In genomic region chr6:75268988-75269354, GRCh38 we compare ENCODE assay signal across 22 cellular contexts. TPM values are rescaled to one million over a fixed set of nuclear protein-coding genes. Genes with fewer than 3 reads are reported as not detected.
DNase-seq lines count a peak whose midpoint lies in the region; ATAC-seq and TF ChIP-seq lines count a peak whose summit lies in the region.
"Had no signal": no experiment of that assay in that cellular context is flagged by ENCODE, and none has a peak within 500 bp of the region (broad histone marks: within the 10 kb centered on the region; RNA-seq: fewer than 3 reads in every experiment).

No MANE protein-coding gene starts in this region.

- H3K9me3 Mint-ChIP-seq in activated T-cell treated with anti-CD3 and anti-CD28 coated beads, Interleukin-2, amount 50 U/mL, for 24 hours: no peaks in the 10 kb centered on the region
- H3K9me3 Mint-ChIP-seq in H9: peaks cover 0 to 13% of the 10 kb centered on the region in 2 experiments; a peak in 3 of 5 replicates
- H3K9me3 Mint-ChIP-seq in central memory CD8-positive, alpha-beta T cell: no peaks in the 10 kb centered on the region
- peaks cover 5% of the 10 kb centered on the region for H3K9me3 Mint-ChIP-seq in activated CD4-positive, alpha-beta T cell treated with anti-CD3 and anti-CD28 coated beads, Interleukin-2, amount 10 ng/mL, durations not matched to agents 7 days and 5 days
- H3K9me3 Mint-ChIP-seq: stimulated activated naive CD8-positive, alpha-beta T cell treated with anti-CD3 and anti-CD28 coated beads, Interleukin-15, amount 100 ng/mL, for 72 hours had no signal

- POLR2A ChIA-PET in RWPE1 (lab: Yijun Ruan, JAX; ENCODE audit: low non-redundant PET): no interaction called here
- POLR2A ChIA-PET in activated CD4-positive, alpha-beta T cell treated with anti-CD3 and anti-CD28 coated beads, Interleukin-2, amount 10 ng/mL, durations not matched to agents 7 days and 5 days (lab: Charles Lee): no interaction called here

- TF ChIP-seq CTCF in H9 (conservative IDR thresholded peaks at IDR 0.05) (no peak), psoas muscle (IDR thresholded peaks at IDR 0.05) (no peak), RWPE1 (conservative IDR thresholded peaks at IDR 0.05; ENCODE audit: low read depth) (no peak)

- H3K4me3 Mint-ChIP-seq in activated T-cell treated with anti-CD3 and anti-CD28 coated beads, Interleukin-2, amount 50 U/mL, for 24 hours: no peak overlapping the region
- no peak overlapping the region; a peak in 1 of 5 replicates for H3K4me3 Mint-ChIP-seq in H9
- no peak overlapping the region for H3K4me3 Mint-ChIP-seq in central memory CD8-positive, alpha-beta T cell
- H3K4me3 Mint-ChIP-seq in activated CD4-positive, alpha-beta T cell treated with anti-CD3 and anti-CD28 coated beads, Interleukin-2, amount 10 ng/mL, durations not matched to agents 7 days and 5 days: no peak overlapping the region
- H3K4me3 Mint-ChIP-seq: activated CD8-positive, alpha-beta memory T cell treated with anti-CD3 and anti-CD28 coated beads, Interleukin-2, amount 10 ng/mL, durations not matched to agents 7 days and 5 days; B cell; stimulated activated naive CD8-positive, alpha-beta T cell treated with anti-CD3 and anti-CD28 coated beads, Interleukin-15, amount 100 ng/mL, for 72 hours had no signal

- H3K27ac ChIP-seq in H9 (ENCODE audit: insufficient read length, low read depth, low read length) (peak overlapping the region; percentile 95), psoas muscle (peak overlapping the region; percentile 27), RWPE1 (no peak overlapping the region)
- H3K27ac ChIP-seq: tibial artery had no signal

- H4K20me1 ChIP-seq in H9 (ENCODE audit: control insufficient read depth, insufficient read depth, insufficient read length): no peaks in the 10 kb centered on the region

- peak overlapping the region; percentile 69 for H4K91ac ChIP-seq in H9 (ENCODE audit: insufficient read length, low read depth, low read length)

- no peak overlapping the region for H3K4me3 ChIP-seq in psoas muscle
- H3K4me3 ChIP-seq: tibial artery had no signal

- H3K36me3 ChIP-seq in psoas muscle (ENCODE audit: insufficient read depth in 1 of 2, low read depth in 1 of 2): peaks cover 3 to 30% of the 10 kb centered on the region in 2 donors

- ATAC-seq in central memory CD8-positive, alpha-beta T cell (replicated peaks; ENCODE audit: extremely low read depth, poor library complexity, severe bottlenecking): peak; percentile 48
- no peak for ATAC-seq in psoas muscle
- ATAC-seq: activated CD8-positive, alpha-beta memory T cell treated with anti-CD3 and anti-CD28 coated beads, Interleukin-2, amount 10 ng/mL, durations not matched to agents 7 days and 5 days; SK-N-SH treated with all-trans-retinoic acid at 6 μM for 48 hours had no signal

- H3K27me3 Mint-ChIP-seq in activated T-cell treated with anti-CD3 and anti-CD28 coated beads, Interleukin-2, amount 50 U/mL, for 24 hours: no peaks in the 10 kb centered on the region
- H3K27me3 Mint-ChIP-seq in H9 (ENCODE audit: low read depth): no peaks in the 10 kb centered on the region
- H3K27me3 Mint-ChIP-seq in central memory CD8-positive, alpha-beta T cell: no peaks in the 10 kb centered on the region
- no peaks in the 10 kb centered on the region for H3K27me3 Mint-ChIP-seq in activated CD4-positive, alpha-beta T cell treated with anti-CD3 and anti-CD28 coated beads, Interleukin-2, amount 10 ng/mL, durations not matched to agents 7 days and 5 days
- H3K27me3 Mint-ChIP-seq: activated CD8-positive, alpha-beta memory T cell treated with anti-CD3 and anti-CD28 coated beads, Interleukin-2, amount 10 ng/mL, durations not matched to agents 7 days and 5 days; B cell; stimulated activated naive CD8-positive, alpha-beta T cell treated with anti-CD3 and anti-CD28 coated beads, Interleukin-15, amount 100 ng/mL, for 72 hours had no signal

- no peak overlapping the region for H2BK20ac ChIP-seq in H9 (ENCODE audit: low read depth, low read length, poor library complexity, severe bottlenecking)

- peaks cover 7% of the 10 kb centered on the region; the same call in 1 of the 2 replicates for H3K79me2 ChIP-seq in H9 (ENCODE audit: insufficient read depth, low read length)

- no peak overlapping the region; the same call in 1 of the 2 replicates for H3K4ac ChIP-seq in H9 (ENCODE audit: low read depth, low read length)

- H3K4me1 Mint-ChIP-seq in activated T-cell treated with anti-CD3 and anti-CD28 coated beads, Interleukin-2, amount 50 U/mL, for 24 hours (ENCODE audit: low read depth): peaks cover 62% of the 10 kb centered on the region
- peaks cover 33 to 37% of the 10 kb centered on the region in 2 experiments for H3K4me1 Mint-ChIP-seq in H9
- peaks cover 24% of the 10 kb centered on the region for H3K4me1 Mint-ChIP-seq in central memory CD8-positive, alpha-beta T cell
- H3K4me1 Mint-ChIP-seq in activated CD4-positive, alpha-beta T cell treated with anti-CD3 and anti-CD28 coated beads, Interleukin-2, amount 10 ng/mL, durations not matched to agents 7 days and 5 days: peaks cover 41% of the 10 kb centered on the region

- H2BK5ac ChIP-seq in H9 (ENCODE audit: insufficient read length, low read length): no peak overlapping the region

- no peak overlapping the region for H2AFZ ChIP-seq in H9 (ENCODE audit: low read length)

- no peak overlapping the region for H3K23ac ChIP-seq in H9 (ENCODE audit: insufficient read length, low read depth, low read length)

- H3K9me3 ChIP-seq in H9 (ENCODE audit: control insufficient read depth, low read depth, low read length) (peaks cover 7% of the 10 kb centered on the region), psoas muscle (no peaks in the 10 kb centered on the region)
- H3K9me3 ChIP-seq: tibial artery had no signal

- H3K9ac ChIP-seq in H9 (ENCODE audit: extremely low read depth, insufficient read length, low read length): no peak overlapping the region

- H3K4me1 ChIP-seq in H9 (ENCODE audit: insufficient read depth, low read length) (peaks cover 5% of the 10 kb centered on the region; the same call in 1 of the 2 replicates), psoas muscle (peaks cover 35% of the 10 kb centered on the region)

- no peak overlapping the region for H4K8ac ChIP-seq in H9 (replicated peaks; ENCODE audit: insufficient read length, low read depth, low read length)

- CTCF ChIA-PET in RWPE1 (lab: Yijun Ruan, JAX): no interaction called here
- CTCF ChIA-PET in activated CD4-positive, alpha-beta T cell treated with anti-CD3 and anti-CD28 coated beads, Interleukin-2, amount 10 ng/mL, durations not matched to agents 7 days and 5 days (lab: Charles Lee): interaction anchor here (1.0 kb wide), 1 partner anchor 9 kb away, joined by 5 read pairs; no protein-coding TSS in a partner anchor

- DNase-seq in activated T-cell treated with anti-CD3 and anti-CD28 coated beads, Interleukin-2, amount 50 U/mL, for 24 hours: no peak
- DNase-seq in activated T-cell treated with anti-CD3 and anti-CD28 coated beads, Interleukin-2, amount 50 U/mL, for 1 hour: no peak
- DNase-seq in H9 (no peak), psoas muscle (no peak), RWPE1 (ENCODE audit: low spot score) (no peak), GDM1 (lab: John Stamatoyannopoulos, UW) (no peak)
- DNase-seq in central memory CD8-positive, alpha-beta T cell (ENCODE audit: low spot score in 2 of 2): no peak
- DNase-seq in activated CD4-positive, alpha-beta T cell treated with anti-CD3 and anti-CD28 coated beads, Interleukin-2, amount 10 ng/mL, durations not matched to agents 7 days and 5 days: no peak
- DNase-seq: activated CD4-positive, CD25-positive, alpha-beta regulatory T cell; activated CD8-positive, alpha-beta memory T cell treated with anti-CD3 and anti-CD28 coated beads, Interleukin-2, amount 10 ng/mL, durations not matched to agents 7 days and 5 days; H7; KG1; kidney glomerular epithelial cell; NCI-H1694; NCI-H2171 treated with DMSO at 0.1 percent for 48 hours; NCI-H526 treated with DMSO at 0.1 percent for 48 hours; RPMI8226; stimulated activated CD4-positive, alpha-beta T cell treated with anti-CD3 and anti-CD28 coated beads, Interleukin-4, amount 100 ng/mL, for 1 hour; stimulated activated naive CD8-positive, alpha-beta T cell treated with anti-CD3 and anti-CD28 coated beads, Interleukin-15, amount 100 ng/mL, for 72 hours; tibial artery had no signal

- peak overlapping the region; percentile 18 for H2AK5ac ChIP-seq in H9 (ENCODE audit: insufficient read length, low read length)

- peaks cover 58% of the 10 kb centered on the region for H3K36me3 Mint-ChIP-seq in activated T-cell treated with anti-CD3 and anti-CD28 coated beads, Interleukin-2, amount 50 U/mL, for 24 hours (ENCODE audit: low read depth)
- peaks cover 28 to 50% (median 38%) of the 10 kb centered on the region in 3 experiments for H3K36me3 Mint-ChIP-seq in H9 (ENCODE audit: insufficient read depth in 1 of 3, low read depth in 3 of 3)
- H3K36me3 Mint-ChIP-seq in central memory CD8-positive, alpha-beta T cell (ENCODE audit: insufficient read depth): peaks cover 9% of the 10 kb centered on the region
- peaks cover 37% of the 10 kb centered on the region for H3K36me3 Mint-ChIP-seq in activated CD4-positive, alpha-beta T cell treated with anti-CD3 and anti-CD28 coated beads, Interleukin-2, amount 10 ng/mL, durations not matched to agents 7 days and 5 days (ENCODE audit: low read depth)

- H3K23me2 ChIP-seq in H9 (ENCODE audit: insufficient read length, low read depth, low read length, poor library complexity, severe bottlenecking): no peaks in the 10 kb centered on the region

- H3K27me3 ChIP-seq in H9 (ENCODE audit: insufficient read depth, low read length) (no peaks in the 10 kb centered on the region), psoas muscle (ENCODE audit: insufficient read depth in 3 of 3, low read length in 2 of 3) (no peaks in the 10 kb centered on the region)
- H3K27me3 ChIP-seq: tibial artery had no signal

- H3K18ac ChIP-seq in H9 (ENCODE audit: insufficient read length, low read depth, low read length): no peak overlapping the region

- H3K27ac Mint-ChIP-seq in activated T-cell treated with anti-CD3 and anti-CD28 coated beads, Interleukin-2, amount 50 U/mL, for 24 hours: peak overlapping the region; percentile 82
- H3K27ac Mint-ChIP-seq in H9: peak overlapping the region; percentile 67 to 94 (median 93); a peak in 5 of 7 replicates
- H3K27ac Mint-ChIP-seq in central memory CD8-positive, alpha-beta T cell (ENCODE audit: low read depth): peak overlapping the region; percentile 35
- no peak overlapping the region for H3K27ac Mint-ChIP-seq in activated CD4-positive, alpha-beta T cell treated with anti-CD3 and anti-CD28 coated beads, Interleukin-2, amount 10 ng/mL, durations not matched to agents 7 days and 5 days
- H3K27ac Mint-ChIP-seq: activated CD8-positive, alpha-beta memory T cell treated with anti-CD3 and anti-CD28 coated beads, Interleukin-2, amount 10 ng/mL, durations not matched to agents 7 days and 5 days; B cell had no signal

- H2BK120ac ChIP-seq in H9 (ENCODE audit: low read depth, low read length, poor library complexity, severe bottlenecking): no peak overlapping the region

- intact Hi-C loops in psoas muscle (cut with DNase I): loop anchor here (2.0 to 5.0 kb wide), 2 partner anchors 253 to 258 kb away; no protein-coding TSS in a partner anchor

- H3K56ac ChIP-seq in H9 (ENCODE audit: insufficient read length, low read depth, low read length): no peak overlapping the region

- no peak overlapping the region for H2BK15ac ChIP-seq in H9 (ENCODE audit: low read depth, low read length)

- WGBS in H9 (ENCODE audit: extremely low coverage, insufficient read length, low lambda C conversion rate): no CpG with 5 or more reads among the region's 4 CpGs
- WGBS in psoas muscle, 3 donors: 92 to 95% (median 93%) methylated on average over 4 of the region's 4 CpGs

- H4K5ac ChIP-seq in H9 (ENCODE audit: insufficient read length, low read depth, low read length): no peak overlapping the region

- H3T11ph ChIP-seq in H9 (ENCODE audit: low read length): no peak overlapping the region

- no peak overlapping the region for H3K14ac ChIP-seq in H9 (ENCODE audit: insufficient read depth, low read length)

- H2BK12ac ChIP-seq in H9 (ENCODE audit: insufficient read length, low read depth, low read length): no peak overlapping the region

- H3K79me1 ChIP-seq in H9 (ENCODE audit: insufficient read depth, low read depth, low read length, poor library complexity, severe bottlenecking): peaks cover 3% of the 10 kb centered on the region

- no peak overlapping the region for H3K4me2 ChIP-seq in H9 (ENCODE audit: insufficient read depth, insufficient read length, low read length)

RNA-seq across cellular contexts. Expression of gene TMEM30A, which starts 15.6 kb away (rescaled TPM):
- total RNA-seq in H9 (2021) (63.0 and 65.2 TPM in 2 replicates), psoas muscle (10 to 100 TPM; 30.9 to 52.6 (median 41.6) TPM)
- 10 to 100 TPM; 18.7 to 46.1 (median 37.6) TPM for polyA plus RNA-seq in psoas muscle
- total RNA-seq in activated CD4-positive, alpha-beta T cell treated with anti-CD3 and anti-CD28 coated beads, Interleukin-2, amount 10 ng/mL, durations not matched to agents 7 days and 5 days: 10 to 100 TPM; 69.7 to 70.2 TPM

RNA-seq across cellular contexts. Expression of gene COX7A2, which starts 25.4 kb away (rescaled TPM):
- total RNA-seq in H9 (2021): 508 and 516 TPM in 2 replicates
- 100 to 1,000 TPM; 224 to 466 (median 320) TPM for total RNA-seq in psoas muscle
- 100 to 1,000 TPM; 324 to 404 (median 372) TPM for polyA plus RNA-seq in psoas muscle
- total RNA-seq in activated CD4-positive, alpha-beta T cell treated with anti-CD3 and anti-CD28 coated beads, Interleukin-2, amount 10 ng/mL, durations not matched to agents 7 days and 5 days: 100 to 1,000 TPM; 397 to 403 TPM
